Comparison of ENCODE assay signal across 22 cellular contexts in the genomic region with DNA sequence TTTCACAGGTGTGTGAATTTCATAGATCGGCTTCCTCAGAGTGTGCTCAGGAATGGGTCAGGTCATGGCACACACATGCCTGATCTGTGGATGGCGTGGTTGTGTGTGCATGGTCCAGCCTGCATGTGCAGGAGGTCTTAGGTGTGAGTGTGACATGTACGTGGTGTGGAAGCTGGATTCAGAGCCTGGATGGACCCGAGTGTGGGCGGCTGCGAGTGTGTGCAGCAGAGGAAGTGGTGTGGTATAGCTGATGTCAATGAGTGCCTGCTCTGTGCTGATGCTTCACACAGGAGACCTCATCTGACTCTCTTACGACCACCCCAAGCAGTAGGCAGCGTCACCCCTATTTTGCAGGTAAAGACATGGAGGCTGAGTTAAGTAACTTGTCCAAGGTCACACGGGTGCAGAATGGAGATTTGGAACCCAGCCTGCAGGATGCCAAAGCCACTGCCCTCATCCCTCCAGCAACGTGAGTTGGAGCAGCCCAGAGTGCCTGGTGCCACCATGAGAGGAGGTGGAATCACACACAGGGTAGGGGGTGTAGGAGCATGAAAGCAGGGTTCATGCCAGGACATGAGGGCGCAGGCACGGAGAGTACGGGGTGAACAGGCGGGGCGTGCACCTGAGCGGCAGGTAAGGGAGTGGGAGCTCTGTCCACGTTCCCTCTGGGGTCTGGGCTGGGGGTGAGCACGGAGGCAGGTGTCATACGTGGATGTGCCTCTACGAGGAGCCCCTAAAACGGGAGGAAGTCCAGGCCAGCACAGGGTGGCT. TPM values are rescaled to one million over a fixed set of nuclear protein-coding genes. Genes with fewer than 3 reads are reported as not detected.
DNase-seq lines count a peak whose midpoint lies in the region; ATAC-seq and TF ChIP-seq lines count a peak whose summit lies in the region.
"Had no signal": no experiment of that assay in that cellular context is flagged by ENCODE, and none has a peak within 500 bp of the region (broad histone marks: within the 10 kb centered on the region; RNA-seq: fewer than 3 reads in every experiment).

No MANE protein-coding gene starts in this region.

- CTCF ChIA-PET in activated CD4-positive, alpha-beta T cell treated with anti-CD3 and anti-CD28 coated beads for 36 hours (lab: Charles Lee) = no interaction called here

- WGBS in neuronal stem cell (ENCODE audit: extremely low coverage in 2 of 2, insufficient read length in 2 of 2, insufficient replicate concordance in 1 of 2), 2 donors = no CpG with 5 or more reads among the region's 21 CpGs

- peak overlapping the region; percentile 73 for H2BK120ac ChIP-seq in neuronal stem cell (ENCODE audit: low read depth, low read length)

- no peak overlapping the region for H4K8ac ChIP-seq in neuronal stem cell (ENCODE audit: low read depth, low read length)

- no peak overlapping the region for H2AFZ ChIP-seq in neuronal stem cell (ENCODE audit: low read length)

- no peak overlapping the region for H3K4me2 ChIP-seq in neuronal stem cell (ENCODE audit: insufficient read depth, low read length, poor library complexity, severe bottlenecking)
- H3K4me2 ChIP-seq: BLaER1 treated with 17β-estradiol and CSF1 and Interleukin-3, amounts not matched to agents 10 nM and 100 nM had no signal

- H3K9me3 Mint-ChIP-seq in activated CD4-positive, alpha-beta T cell treated with anti-CD3 and anti-CD28 coated beads for 36 hours (ENCODE audit: low read depth) = no peaks in the 10 kb centered on the region
- no peaks in the 10 kb centered on the region for H3K9me3 Mint-ChIP-seq in natural killer cell treated with Interleukin-12 subunit alpha and Interleukin-12 subunit beta and Interleukin-15 and Interleukin-18, amount 100 ng/mL, for 72 hours
- H3K9me3 Mint-ChIP-seq in natural killer cell = no peaks in the 10 kb centered on the region
- H3K9me3 Mint-ChIP-seq: CD8-positive, alpha-beta T cell had no signal

- no peak overlapping the region for H3K27ac Mint-ChIP-seq in activated CD4-positive, alpha-beta T cell treated with anti-CD3 and anti-CD28 coated beads for 36 hours
- peak overlapping the region in 1 of 2 donors; percentile 76 for H3K27ac Mint-ChIP-seq in natural killer cell treated with Interleukin-12 subunit alpha and Interleukin-12 subunit beta and Interleukin-15 and Interleukin-18, amount 100 ng/mL, for 72 hours
- H3K27ac Mint-ChIP-seq in natural killer cell = no peak overlapping the region
- H3K27ac Mint-ChIP-seq: CD8-positive, alpha-beta T cell had no signal

- H3K36me3 ChIP-seq in neuronal stem cell (replicated peaks in 1 of 2; ENCODE audit: control insufficient read depth in 2 of 2, insufficient read depth in 2 of 2, low read length in 2 of 2) (no peaks in the 10 kb centered on the region), BE2C (no peaks in the 10 kb centered on the region)
- H3K36me3 ChIP-seq: BLaER1 treated with 17β-estradiol and CSF1 and Interleukin-3, amounts not matched to agents 10 nM and 100 nM had no signal

- no peak overlapping the region for H3K27ac ChIP-seq in neuronal stem cell (replicated peaks; ENCODE audit: low read length)
- H3K27ac ChIP-seq: 22Rv1; BLaER1 treated with 17β-estradiol and CSF1 and Interleukin-3, amounts not matched to agents 10 nM and 100 nM had no signal

- peaks cover 4% of the 10 kb centered on the region for H3K27me3 Mint-ChIP-seq in activated CD4-positive, alpha-beta T cell treated with anti-CD3 and anti-CD28 coated beads for 36 hours
- H3K27me3 Mint-ChIP-seq in natural killer cell treated with Interleukin-12 subunit alpha and Interleukin-12 subunit beta and Interleukin-15 and Interleukin-18, amount 100 ng/mL, for 72 hours = peaks cover 0 to 7% of the 10 kb centered on the region in 2 donors
- no peaks in the 10 kb centered on the region for H3K27me3 Mint-ChIP-seq in natural killer cell (ENCODE audit: low read depth in 2 of 2)

- H2BK15ac ChIP-seq in neuronal stem cell (ENCODE audit: low read length) = no peak overlapping the region

- H3K79me1 ChIP-seq in neuronal stem cell (ENCODE audit: low read depth, low read length) = no peaks in the 10 kb centered on the region

- H3K4ac ChIP-seq in neuronal stem cell (ENCODE audit: low read length) = no peak overlapping the region

- H3K23ac ChIP-seq in neuronal stem cell (ENCODE audit: low read depth, low read length, poor library complexity) = peak overlapping the region; percentile 47

- POLR2A ChIA-PET in activated CD4-positive, alpha-beta T cell treated with anti-CD3 and anti-CD28 coated beads for 36 hours (lab: Charles Lee) = no interaction called here

- no peak overlapping the region for H4K91ac ChIP-seq in neuronal stem cell (ENCODE audit: low read depth, low read length, poor library complexity)

- no peaks in the 10 kb centered on the region for H3K36me3 Mint-ChIP-seq in activated CD4-positive, alpha-beta T cell treated with anti-CD3 and anti-CD28 coated beads for 36 hours (ENCODE audit: low read depth)
- H3K36me3 Mint-ChIP-seq in natural killer cell treated with Interleukin-12 subunit alpha and Interleukin-12 subunit beta and Interleukin-15 and Interleukin-18, amount 100 ng/mL, for 72 hours = no peaks in the 10 kb centered on the region
- no peaks in the 10 kb centered on the region for H3K36me3 Mint-ChIP-seq in natural killer cell
- H3K36me3 Mint-ChIP-seq: CD8-positive, alpha-beta T cell had no signal

- H2BK5ac ChIP-seq in neuronal stem cell (ENCODE audit: low read length) = no peak overlapping the region

- no peak for ATAC-seq in activated CD4-positive, alpha-beta T cell treated with anti-CD3 and anti-CD28 coated beads for 36 hours
- peak in 1 of 2 donors; percentile 68 for ATAC-seq in natural killer cell treated with Interleukin-12 subunit alpha and Interleukin-12 subunit beta and Interleukin-15 and Interleukin-18, amount 100 ng/mL, for 72 hours
- ATAC-seq in natural killer cell = no peak
- ATAC-seq: CD8-positive, alpha-beta T cell; Right ventricle myocardium inferior had no signal

- no peaks in the 10 kb centered on the region for H3K4me1 ChIP-seq in neuronal stem cell (ENCODE audit: control insufficient read depth in 2 of 2, insufficient read depth in 1 of 2, low read depth in 1 of 2, low read length in 2 of 2)
- H3K4me1 ChIP-seq in BE2C = no peaks in the 10 kb centered on the region

- H3K4me3 ChIP-seq in neuronal stem cell (ENCODE audit: low read length in 2 of 2) (peak overlapping the region in 1 of 2 donors; percentile 56), BE2C (ENCODE audit: low read depth, low read length) (no peak overlapping the region)
- H3K4me3 ChIP-seq: BLaER1 treated with 17β-estradiol and CSF1 and Interleukin-3, amounts not matched to agents 10 nM and 100 nM had no signal

- peaks cover 11% of the 10 kb centered on the region for H3K4me1 Mint-ChIP-seq in activated CD4-positive, alpha-beta T cell treated with anti-CD3 and anti-CD28 coated beads for 36 hours
- H3K4me1 Mint-ChIP-seq in natural killer cell treated with Interleukin-12 subunit alpha and Interleukin-12 subunit beta and Interleukin-15 and Interleukin-18, amount 100 ng/mL, for 72 hours (ENCODE audit: low read depth in 2 of 2) = peaks cover 14 to 32% of the 10 kb centered on the region in 2 donors
- H3K4me1 Mint-ChIP-seq in natural killer cell = no peaks in the 10 kb centered on the region

- DNase-seq in activated CD4-positive, alpha-beta T cell treated with anti-CD3 and anti-CD28 coated beads for 36 hours = peak; percentile 10
- no peak for DNase-seq in activated CD4-positive, alpha-beta T cell treated with anti-CD3 and anti-CD28 coated beads, Interleukin-2, amount 50 U/mL, for 1 hour
- DNase-seq in natural killer cell treated with Interleukin-12 subunit alpha and Interleukin-12 subunit beta and Interleukin-15 and Interleukin-18, amount 100 ng/mL, for 72 hours (ENCODE audit: low spot score) = no peak
- DNase-seq in natural killer cell (no peak), neuronal stem cell (ENCODE audit: low spot score) (no peak), BE2C (no peak), CD1c-positive myeloid dendritic cell (ENCODE audit: extremely low spot score) (no peak), NCI-H2196 treated with DMSO at 0.1 percent for 48 hours (lab: John Stamatoyannopoulos, UW; ENCODE audit: unreplicated experiment) (no peak)
- DNase-seq: ACHN; CD8-positive, alpha-beta T cell; DMS153; Karpas-422; MV-4-11; NCI-H1694; NCI-H2081 treated with DMSO at 0.1 percent for 48 hours; NCI-H2171 treated with DMSO at 0.1 percent for 48 hours; NCI-H446 had no signal

- no peak for TF ChIP-seq CTCF in natural killer cell (IDR thresholded peaks at IDR 0.05)
- no peak for TF ChIP-seq CTCF in BE2C (IDR thresholded peaks at IDR 0.05; ENCODE audit: low read depth, low read length)

- H3K4me3 Mint-ChIP-seq in activated CD4-positive, alpha-beta T cell treated with anti-CD3 and anti-CD28 coated beads for 36 hours = no peak overlapping the region
- peak overlapping the region; percentile 51 for H3K4me3 Mint-ChIP-seq in natural killer cell treated with Interleukin-12 subunit alpha and Interleukin-12 subunit beta and Interleukin-15 and Interleukin-18, amount 100 ng/mL, for 72 hours
- H3K4me3 Mint-ChIP-seq in natural killer cell = no peak overlapping the region
- H3K4me3 Mint-ChIP-seq: CD8-positive, alpha-beta T cell had no signal

- H3K18ac ChIP-seq in neuronal stem cell (ENCODE audit: low read length) = peak overlapping the region; percentile 83

- peak overlapping the region; percentile 87 for H2AK5ac ChIP-seq in neuronal stem cell (ENCODE audit: low read depth, low read length)

- intact Hi-C loops in activated CD4-positive, alpha-beta T cell treated with anti-CD3 and anti-CD28 coated beads for 36 hours (cut with DNase I, micrococcal nuclease) = no loop called here
- intact Hi-C loops in natural killer cell (cut with micrococcal nuclease) = no loop called here

- H3K27me3 ChIP-seq in neuronal stem cell (ENCODE audit: control insufficient read depth in 3 of 3, insufficient read depth in 3 of 3, low read depth in 1 of 3, low read length in 3 of 3) = peaks cover 0 to 20% (median 2%) of the 10 kb centered on the region in 3 experiments
- H3K27me3 ChIP-seq in BE2C = no peaks in the 10 kb centered on the region
- H3K27me3 ChIP-seq: BLaER1 treated with 17β-estradiol and CSF1 and Interleukin-3, amounts not matched to agents 10 nM and 100 nM had no signal

- H3K9ac ChIP-seq in neuronal stem cell (ENCODE audit: low read depth, low read length, poor library complexity) = peak overlapping the region; percentile 80
- H3K9ac ChIP-seq: BLaER1 treated with 17β-estradiol and CSF1 and Interleukin-3, amounts not matched to agents 10 nM and 100 nM had no signal

- peak overlapping the region; percentile 31 for H3K14ac ChIP-seq in neuronal stem cell (ENCODE audit: low read length)

- peaks cover 0 to 3% of the 10 kb centered on the region in 2 donors for H3K9me3 ChIP-seq in neuronal stem cell (replicated peaks in 1 of 2; ENCODE audit: control insufficient read depth in 2 of 2, insufficient read depth in 1 of 2, low read depth in 1 of 2, low read length in 2 of 2)
- no peaks in the 10 kb centered on the region for H3K9me3 ChIP-seq in BE2C
- H3K9me3 ChIP-seq: BLaER1 treated with 17β-estradiol and CSF1 and Interleukin-3, amounts not matched to agents 10 nM and 100 nM had no signal

- peak overlapping the region; percentile 92 for H2BK12ac ChIP-seq in neuronal stem cell (ENCODE audit: low read length)

RNA-seq across cellular contexts. Expression of a gene that starts 24.2 kb away (rescaled TPM):
- total RNA-seq in activated CD4-positive, alpha-beta T cell treated with anti-CD3 and anti-CD28 coated beads for 36 hours = under 1 TPM; 0.05 TPM
- 1 to 10 TPM in 1 of 2 donors, under 1 TPM in 1; 0.81 to 6.9 TPM for total RNA-seq in natural killer cell treated with Interleukin-12 subunit alpha and Interleukin-12 subunit beta and Interleukin-15 and Interleukin-18, amount 100 ng/mL, for 72 hours
- total RNA-seq in natural killer cell = 1 to 10 TPM in 2 of 3 donors, under 1 TPM in 1; 0.63 to 2.7 (median 1.8) TPM
- polyA plus RNA-seq in neuronal stem cell (2013, experiment 1 of 2) = 0.01 TPM
- polyA plus RNA-seq in neuronal stem cell (2013, experiment 2 of 2) = 0.01 TPM
- polyA plus RNA-seq in BE2C (2012; ENCODE audit: insufficient read depth, insufficient read length, low read depth) = 0.71 TPM
- total RNA-seq: G401, M059J, Right ventricle myocardium inferior had no signal
